Comparison of ENCODE assay signal across 27 cellular contexts in genomic region chr21:43313939-43314405, GRCh38.
DNase-seq lines count a peak whose midpoint lies in the region; ATAC-seq, FAIRE-seq and TF ChIP-seq lines count a peak whose summit lies in the region.
"Had no signal": no experiment of that assay in that cellular context is flagged by ENCODE, and none has a peak within 500 bp of the region (broad histone marks: within the 10 kb centered on the region; RNA-seq: fewer than 3 reads in every experiment).

No MANE protein-coding gene starts in this region.

- intact Hi-C loops in left ventricle myocardium superior (cut with micrococcal nuclease): no loop called here
- intact Hi-C loops in left ventricle myocardium inferior (cut with micrococcal nuclease): no loop called here
- intact Hi-C loops in HepG2 (cut with micrococcal nuclease; ENCODE audit: unreplicated experiment): loop anchor here (5.0 kb wide), 1 partner anchor 333 kb away; no protein-coding TSS in a partner anchor

- no peak overlapping the region for H3K27ac ChIP-seq in left ventricle myocardium inferior (replicated peaks)
- peak overlapping the region; percentile 98 for H3K27ac ChIP-seq in KMS-11
- H3K27ac ChIP-seq in HepG2 (ENCODE audit: extremely low read length, insufficient read depth, low read length): no peak overlapping the region
- H3K27ac ChIP-seq: breast epithelium, SK-N-MC, vagina had no signal

- H4K20me1 ChIP-seq in KMS-11 (ENCODE audit: insufficient read depth) (no peaks in the 10 kb centered on the region), HepG2 (ENCODE audit: insufficient read depth, low read length) (no peaks in the 10 kb centered on the region)

- no peaks in the 10 kb centered on the region for H3K79me2 ChIP-seq in KMS-11 (ENCODE audit: insufficient read depth, low read depth)
- H3K79me2 ChIP-seq in HepG2 (ENCODE audit: insufficient read depth, low read length): no peaks in the 10 kb centered on the region

- H3K9me3 Mint-ChIP-seq in activated naive CD4-positive, alpha-beta T cell treated with anti-CD3 and anti-CD28 coated beads, Interleukin-2, amount 50 U/mL, for 72 hours: no peaks in the 10 kb centered on the region
- H3K9me3 Mint-ChIP-seq: activated T-helper 17 cell treated with anti-CD3 and anti-CD28 coated beads, Interleukin-2, amount 50 U/mL, for 72 hours; stimulated activated naive CD8-positive, alpha-beta T cell treated with anti-CD3 and anti-CD28 coated beads, Interleukin-15, Interleukin-2, amounts not matched to agents 100 ng/mL and 50 ng/mL, for 24 hours had no signal

- peaks cover 25% of the 10 kb centered on the region for H3K9me3 ChIP-seq in left ventricle myocardium inferior (replicated peaks)
- no peaks in the 10 kb centered on the region for H3K9me3 ChIP-seq in HepG2 (ENCODE audit: low read length)
- H3K9me3 ChIP-seq: vagina had no signal

- no peak for TF ChIP-seq RAD21 in HepG2 (CRISPR knock-in tag; IDR thresholded peaks at IDR 0.05)

- FAIRE-seq in HepG2 (lab: Jason Lieb, UNC): no peak
- FAIRE-seq: colon, endothelial cell of umbilical vein, frontal cortex had no signal

- ATAC-seq in left ventricle myocardium superior: no peak
- ATAC-seq in HepG2: peak; percentile 8; the same call in 1 of the 3 replicates
- ATAC-seq in activated naive CD4-positive, alpha-beta T cell treated with anti-CD3 and anti-CD28 coated beads, Interleukin-2, amount 50 U/mL, for 72 hours: no peak
- ATAC-seq: activated T-helper 17 cell treated with anti-CD3 and anti-CD28 coated beads, Interleukin-2, amount 50 U/mL, for 72 hours had no signal

- peak; percentile 11 for DNase-seq in left ventricle myocardium superior
- no peak for DNase-seq in left ventricle myocardium inferior
- no peak for DNase-seq in HepG2 (ENCODE audit: low spot score)
- DNase-seq in CD1c-positive myeloid dendritic cell (ENCODE audit: extremely low spot score): no peak
- DNase-seq in activated naive CD4-positive, alpha-beta T cell treated with anti-CD3 and anti-CD28 coated beads, Interleukin-2, amount 50 U/mL, for 72 hours (ENCODE audit: low spot score in 2 of 2): no peak
- no peak for DNase-seq in OCI-M1 (lab: John Stamatoyannopoulos, UW)
- DNase-seq: activated CD4-positive, alpha-beta memory T cell treated with anti-CD3 and anti-CD28 coated beads for 36 hours; activated CD4-positive, CD25-positive, alpha-beta regulatory T cell; activated naive CD4-positive, alpha-beta T cell treated with anti-CD3 and anti-CD28 coated beads, Interleukin-2, amount 50 U/mL, for 16 hours; C1 segment of cervical spinal cord; COR-L47; kidney glomerular epithelial cell; mammary epithelial cell; NCI-H1092; NCI-H1694; NCI-H82; retina had no signal

- BruUV-seq in HepG2 (replicated peaks; lab: Mats Ljungman, UMichigan): no TSS peak

- 79% methylated on average over 6 of the region's 9 CpGs for WGBS in HepG2 (ENCODE audit: low lambda C conversion rate)

- H3K4me1 ChIP-seq in left ventricle myocardium inferior (peaks cover 3% of the 10 kb centered on the region), KMS-11 (ENCODE audit: low read depth, poor library complexity, severe bottlenecking) (peaks cover 69% of the 10 kb centered on the region), HepG2 (ENCODE audit: insufficient read depth, low read length) (peaks cover 48% of the 10 kb centered on the region)
- H3K4me1 ChIP-seq: breast epithelium had no signal

- H3K4me2 ChIP-seq in KMS-11: peak overlapping the region; percentile 79
- peak overlapping the region; percentile 69 for H3K4me2 ChIP-seq in HepG2 (ENCODE audit: low read depth, low read length)
- H3K4me2 ChIP-seq: smooth muscle cell had no signal

- in situ Hi-C loops in HepG2 (cut with HindIII; ENCODE audit: extremely low pct_ligation_motif_present, low pct_unique_long_range_greater_than_20kb): no loop called here

- TF ChIP-seq EP300 in HepG2 (IDR thresholded peaks at IDR 0.05; ENCODE audit: low read depth in 2 of 2, low read length in 2 of 2): no peak
- TF ChIP-seq EP300 in HepG2 (CRISPR knock-in tag; IDR thresholded peaks at IDR 0.05; ENCODE audit: borderline replicate concordance): no peak

- no peak overlapping the region for H3K4me3 ChIP-seq in left ventricle myocardium inferior
- H3K4me3 ChIP-seq in KMS-11 (IDR thresholded peaks at IDR 0.05; ENCODE audit: insufficient read depth, low read depth, low read length): no peak overlapping the region
- peak overlapping the region in 1 of 3 experiments; percentile 48; a peak in 1 of 6 replicates for H3K4me3 ChIP-seq in HepG2 (replicated peaks in 1 of 3; ENCODE audit: insufficient read depth in 1 of 3, low read depth in 2 of 3, low read length in 3 of 3)
- H3K4me3 ChIP-seq: breast epithelium, SK-N-MC, smooth muscle cell, vagina had no signal

- peaks cover 16% of the 10 kb centered on the region for H3K27me3 ChIP-seq in left ventricle myocardium inferior (ENCODE audit: low read depth)
- H3K27me3 ChIP-seq in KMS-11 (ENCODE audit: insufficient read depth, low read depth): no peaks in the 10 kb centered on the region
- H3K27me3 ChIP-seq in HepG2 (ENCODE audit: control insufficient read depth in 1 of 2, insufficient read depth in 2 of 2, low read length in 2 of 2): peaks cover 0 to 7% of the 10 kb centered on the region in 2 experiments; a peak in 3 of 5 replicates
- H3K27me3 ChIP-seq: breast epithelium, vagina had no signal

- CTCF ChIA-PET in HepG2 (lab: Yijun Ruan, JAX; ENCODE audit: low intra/inter-chr PET ratio, low total read pairs): no interaction called here

- H3K27ac Mint-ChIP-seq in activated naive CD4-positive, alpha-beta T cell treated with anti-CD3 and anti-CD28 coated beads, Interleukin-2, amount 50 U/mL, for 72 hours: no peak overlapping the region
- H3K27ac Mint-ChIP-seq: activated CD4-positive, alpha-beta memory T cell treated with anti-CD3 and anti-CD28 coated beads for 36 hours; activated T-helper 17 cell treated with anti-CD3 and anti-CD28 coated beads, Interleukin-2, amount 50 U/mL, for 72 hours; stimulated activated naive CD8-positive, alpha-beta T cell treated with anti-CD3 and anti-CD28 coated beads, Interleukin-15, Interleukin-2, amounts not matched to agents 100 ng/mL and 50 ng/mL, for 24 hours had no signal

- H2AFZ ChIP-seq in KMS-11 (ENCODE audit: low read depth): peak overlapping the region; percentile 43; the same call in 1 of the 2 replicates
- H2AFZ ChIP-seq in HepG2 (ENCODE audit: low read length): no peak overlapping the region

- TF ChIP-seq CTCF in left ventricle myocardium inferior (IDR thresholded peaks at IDR 0.05; ENCODE audit: borderline replicate concordance) (no peak), KMS-11 (conservative IDR thresholded peaks at IDR 0.05; ENCODE audit: low read depth, low read length) (no peak), HepG2 (CRISPR knock-in tag; IDR thresholded peaks at IDR 0.05) (no peak)

- no peaks in the 10 kb centered on the region for H3K36me3 Mint-ChIP-seq in activated naive CD4-positive, alpha-beta T cell treated with anti-CD3 and anti-CD28 coated beads, Interleukin-2, amount 50 U/mL, for 72 hours
- H3K36me3 Mint-ChIP-seq: activated CD4-positive, alpha-beta memory T cell treated with anti-CD3 and anti-CD28 coated beads for 36 hours had no signal

- H3K9ac ChIP-seq in KMS-11 (peak overlapping the region; percentile 79), HepG2 (ENCODE audit: insufficient read depth, low read depth, low read length) (no peak overlapping the region)

- H3K36me3 ChIP-seq in left ventricle myocardium inferior (no peaks in the 10 kb centered on the region), KMS-11 (ENCODE audit: insufficient read depth) (no peaks in the 10 kb centered on the region), HepG2 (replicated peaks in 1 of 2; ENCODE audit: control insufficient read depth in 1 of 2, insufficient read depth in 2 of 2, low read length in 2 of 2) (no peaks in the 10 kb centered on the region)
- H3K36me3 ChIP-seq: breast epithelium, vagina had no signal

- POLR2A ChIA-PET in HepG2 (lab: Yijun Ruan, JAX): no interaction called here

- no peak for TF ChIP-seq POLR2A in HepG2 (IDR thresholded peaks at IDR 0.05; ENCODE audit: insufficient read depth in 1 of 2, low read depth in 2 of 2, low read length in 2 of 2)

TF ChIP-seq in HepG2, 621 proteins besides CTCF, POLR2A, EP300 and RAD21 (continues in another document):
- TF ChIP-seq ZNF263 (CRISPR knock-in tag; IDR thresholded peaks at IDR 0.05): 0 out of 2 replicates have a peak, but pooled peaks have one; percentile 2
- no peak for TF ChIP-seq EED (CRISPR knock-in tag; IDR thresholded peaks at IDR 0.05)
- peak; percentile 39; the same call in 1 of the 2 replicates for TF ChIP-seq ZNF687 (CRISPR knock-in tag; IDR thresholded peaks at IDR 0.05)
- TF ChIP-seq FOXC1 (CRISPR knock-in tag; IDR thresholded peaks at IDR 0.05; ENCODE audit: borderline replicate concordance): 0 out of 2 replicates have a peak, but pooled peaks have one; percentile 21
